ENCODE assay signal across 1 cellular context in the genomic region with DNA sequence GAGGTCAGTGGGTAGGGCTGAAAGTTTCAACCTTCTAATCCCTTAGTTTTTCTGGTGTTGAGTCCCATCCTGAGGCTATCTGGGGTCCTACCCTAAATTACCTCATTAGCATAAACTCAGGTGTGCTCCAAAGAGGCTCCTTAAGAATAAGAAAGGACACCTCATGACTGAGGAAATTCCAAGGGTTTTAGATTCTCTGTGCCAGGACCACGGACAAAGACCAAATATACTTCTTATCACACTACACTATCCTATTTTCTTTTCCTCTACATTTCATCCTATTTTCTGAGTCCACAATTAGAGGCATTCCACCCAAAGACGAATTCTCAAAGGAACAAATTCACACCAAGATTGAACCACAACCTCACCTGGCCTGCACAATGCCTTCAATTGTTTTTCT.
TF ChIP-seq lines count a peak whose summit lies in the region.

No MANE protein-coding gene starts in this region.

TF ChIP-seq in HEK293, 187 proteins besides CTCF, POLR2A, EP300 and RAD21:
- TF ChIP-seq, protein P1, sequence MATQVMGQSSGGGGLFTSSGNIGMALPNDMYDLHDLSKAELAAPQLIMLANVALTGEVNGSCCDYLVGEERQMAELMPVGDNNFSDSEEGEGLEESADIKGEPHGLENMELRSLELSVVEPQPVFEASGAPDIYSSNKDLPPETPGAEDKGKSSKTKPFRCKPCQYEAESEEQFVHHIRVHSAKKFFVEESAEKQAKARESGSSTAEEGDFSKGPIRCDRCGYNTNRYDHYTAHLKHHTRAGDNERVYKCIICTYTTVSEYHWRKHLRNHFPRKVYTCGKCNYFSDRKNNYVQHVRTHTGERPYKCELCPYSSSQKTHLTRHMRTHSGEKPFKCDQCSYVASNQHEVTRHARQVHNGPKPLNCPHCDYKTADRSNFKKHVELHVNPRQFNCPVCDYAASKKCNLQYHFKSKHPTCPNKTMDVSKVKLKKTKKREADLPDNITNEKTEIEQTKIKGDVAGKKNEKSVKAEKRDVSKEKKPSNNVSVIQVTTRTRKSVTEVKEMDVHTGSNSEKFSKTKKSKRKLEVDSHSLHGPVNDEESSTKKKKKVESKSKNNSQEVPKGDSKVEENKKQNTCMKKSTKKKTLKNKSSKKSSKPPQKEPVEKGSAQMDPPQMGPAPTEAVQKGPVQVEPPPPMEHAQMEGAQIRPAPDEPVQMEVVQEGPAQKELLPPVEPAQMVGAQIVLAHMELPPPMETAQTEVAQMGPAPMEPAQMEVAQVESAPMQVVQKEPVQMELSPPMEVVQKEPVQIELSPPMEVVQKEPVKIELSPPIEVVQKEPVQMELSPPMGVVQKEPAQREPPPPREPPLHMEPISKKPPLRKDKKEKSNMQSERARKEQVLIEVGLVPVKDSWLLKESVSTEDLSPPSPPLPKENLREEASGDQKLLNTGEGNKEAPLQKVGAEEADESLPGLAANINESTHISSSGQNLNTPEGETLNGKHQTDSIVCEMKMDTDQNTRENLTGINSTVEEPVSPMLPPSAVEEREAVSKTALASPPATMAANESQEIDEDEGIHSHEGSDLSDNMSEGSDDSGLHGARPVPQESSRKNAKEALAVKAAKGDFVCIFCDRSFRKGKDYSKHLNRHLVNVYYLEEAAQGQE (tag by site-specific recombination; IDR thresholded peaks at IDR 0.05): peak; percentile 60; the same call in 1 of the 2 replicates
- TF ChIP-seq OSR2 (tag by site-specific recombination; IDR thresholded peaks at IDR 0.05): no peak
